1 cellular context compared by ENCODE assay signal in the genomic region with DNA sequence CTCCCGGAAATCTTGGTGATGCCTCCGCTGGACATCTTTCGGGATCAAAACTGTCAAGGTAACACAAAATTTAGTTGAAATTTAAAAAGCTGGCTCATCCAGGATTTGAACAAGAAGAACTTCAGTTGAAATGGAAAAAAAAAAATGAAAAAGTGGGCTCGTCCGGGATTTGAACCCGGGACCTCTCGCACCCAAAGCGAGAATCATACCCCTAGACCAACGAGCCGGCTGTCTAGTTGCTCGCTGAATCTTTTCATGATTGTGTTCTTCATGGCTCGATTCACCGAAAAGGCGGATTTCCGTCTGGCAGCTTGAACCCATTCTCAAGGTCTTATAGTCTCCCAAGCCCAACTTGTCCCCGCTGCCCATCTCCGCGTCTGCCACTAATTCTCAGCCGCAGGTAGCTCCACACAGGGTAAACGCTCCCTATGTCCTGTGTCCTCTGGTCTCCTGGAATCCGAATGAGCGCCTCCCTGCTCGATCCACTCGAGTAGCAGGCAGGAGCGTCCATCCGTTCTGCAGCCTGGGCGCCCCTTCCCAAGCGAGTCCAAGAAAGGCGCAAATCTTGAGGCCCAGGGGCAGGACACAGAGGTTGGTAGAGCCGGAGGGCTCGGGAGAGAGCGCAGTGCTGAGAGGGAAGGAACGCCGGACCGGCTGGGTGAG.
A peak's percentile ranks its signal among the peaks of the same experiment; 100 is the strongest.
TF ChIP-seq lines count a peak whose summit lies in the region.

No MANE protein-coding gene starts in this region.

TF ChIP-seq in HEK293, 187 proteins besides CTCF, POLR2A, EP300 and RAD21 (continued from another document and continues in another):
- no peak for TF ChIP-seq ZNF510 (tag by site-specific recombination; IDR thresholded peaks at IDR 0.05; ENCODE audit: insufficient replicate concordance)
- TF ChIP-seq BCL11A (tag by site-specific recombination; IDR thresholded peaks at IDR 0.05; ENCODE audit: low read depth): no peak
- peak; percentile 93 for TF ChIP-seq ZBTB8A (tag by site-specific recombination; IDR thresholded peaks at IDR 0.05)
- TF ChIP-seq ZNF174 (tag by site-specific recombination; IDR thresholded peaks at IDR 0.05): no peak
- no peak for TF ChIP-seq ZNF416 (tag by site-specific recombination; IDR thresholded peaks at IDR 0.05)
- TF ChIP-seq, protein P1, sequence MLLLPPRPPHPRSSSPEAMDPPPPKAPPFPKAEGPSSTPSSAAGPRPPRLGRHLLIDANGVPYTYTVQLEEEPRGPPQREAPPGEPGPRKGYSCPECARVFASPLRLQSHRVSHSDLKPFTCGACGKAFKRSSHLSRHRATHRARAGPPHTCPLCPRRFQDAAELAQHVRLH (tag by site-specific recombination; IDR thresholded peaks at IDR 0.05): no peak
- TF ChIP-seq SCRT2 (tag by site-specific recombination; IDR thresholded peaks at IDR 0.05): peak; percentile 62
- TF ChIP-seq ZNF785 (tag by site-specific recombination; IDR thresholded peaks at IDR 0.05): no peak
- no peak; the same call in 1 of the 2 replicates for TF ChIP-seq ZNF121 (tag by site-specific recombination; IDR thresholded peaks at IDR 0.05)
- TF ChIP-seq ZNF560 (tag by site-specific recombination; IDR thresholded peaks at IDR 0.05; ENCODE audit: borderline replicate concordance): no peak
- TF ChIP-seq, protein P2, sequence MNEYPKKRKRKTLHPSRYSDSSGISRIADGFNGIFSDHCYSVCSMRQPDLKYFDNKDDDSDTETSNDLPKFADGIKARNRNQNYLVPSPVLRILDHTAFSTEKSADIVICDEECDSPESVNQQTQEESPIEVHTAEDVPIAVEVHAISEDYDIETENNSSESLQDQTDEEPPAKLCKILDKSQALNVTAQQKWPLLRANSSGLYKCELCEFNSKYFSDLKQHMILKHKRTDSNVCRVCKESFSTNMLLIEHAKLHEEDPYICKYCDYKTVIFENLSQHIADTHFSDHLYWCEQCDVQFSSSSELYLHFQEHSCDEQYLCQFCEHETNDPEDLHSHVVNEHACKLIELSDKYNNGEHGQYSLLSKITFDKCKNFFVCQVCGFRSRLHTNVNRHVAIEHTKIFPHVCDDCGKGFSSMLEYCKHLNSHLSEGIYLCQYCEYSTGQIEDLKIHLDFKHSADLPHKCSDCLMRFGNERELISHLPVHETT (tag by site-specific recombination; IDR thresholded peaks at IDR 0.05): no peak
- no peak for TF ChIP-seq ZNF549 (tag by site-specific recombination; IDR thresholded peaks at IDR 0.05)
- no peak; the same call in 1 of the 2 replicates for TF ChIP-seq ZNF777 (tag by site-specific recombination; IDR thresholded peaks at IDR 0.05; ENCODE audit: borderline replicate concordance)
- TF ChIP-seq ZNF544 (tag by site-specific recombination; IDR thresholded peaks at IDR 0.05): no peak
- TF ChIP-seq ZNF214 (tag by site-specific recombination; IDR thresholded peaks at IDR 0.05; ENCODE audit: borderline replicate concordance): no peak
- TF ChIP-seq, protein P3, sequence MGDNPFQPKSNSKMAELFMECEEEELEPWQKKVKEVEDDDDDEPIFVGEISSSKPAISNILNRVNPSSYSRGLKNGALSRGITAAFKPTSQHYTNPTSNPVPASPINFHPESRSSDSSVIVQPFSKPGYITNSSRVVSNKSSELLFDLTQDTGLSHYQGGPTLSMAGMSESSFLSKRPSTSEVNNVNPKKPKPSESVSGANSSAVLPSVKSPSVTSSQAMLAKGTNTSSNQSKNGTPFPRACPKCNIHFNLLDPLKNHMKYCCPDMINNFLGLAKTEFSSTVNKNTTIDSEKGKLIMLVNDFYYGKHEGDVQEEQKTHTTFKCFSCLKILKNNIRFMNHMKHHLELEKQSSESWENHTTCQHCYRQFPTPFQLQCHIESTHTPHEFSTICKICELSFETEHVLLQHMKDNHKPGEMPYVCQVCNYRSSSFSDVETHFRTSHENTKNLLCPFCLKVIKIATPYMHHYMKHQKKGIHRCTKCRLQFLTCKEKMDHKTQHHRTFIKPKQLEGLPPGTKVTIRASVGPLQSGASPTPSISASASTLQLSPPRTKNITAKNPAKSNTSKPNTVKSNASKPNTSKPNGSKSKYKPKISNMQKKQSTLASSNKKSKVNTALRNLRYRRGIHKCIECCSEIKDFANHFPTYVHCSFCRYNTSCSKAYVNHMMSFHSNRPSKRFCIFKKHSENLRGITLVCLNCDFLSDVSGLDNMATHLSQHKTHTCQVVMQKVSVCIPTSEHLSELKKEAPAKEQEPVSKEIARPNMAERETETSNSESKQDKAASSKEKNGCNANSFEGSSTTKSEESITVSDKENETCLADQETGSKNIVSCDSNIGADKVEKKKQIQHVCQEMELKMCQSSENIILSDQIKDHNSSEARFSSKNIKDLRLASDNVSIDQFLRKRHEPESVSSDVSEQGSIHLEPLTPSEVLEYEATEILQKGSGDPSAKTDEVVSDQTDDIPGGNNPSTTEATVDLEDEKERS (tag by site-specific recombination; IDR thresholded peaks at IDR 0.05): no peak
- TF ChIP-seq WT1 (tag by site-specific recombination; IDR thresholded peaks at IDR 0.05): no peak
- no peak for TF ChIP-seq ZNF133 (tag by site-specific recombination; IDR thresholded peaks at IDR 0.05)
- no peak for TF ChIP-seq ZNF530 (tag by site-specific recombination; IDR thresholded peaks at IDR 0.05; ENCODE audit: low read depth)
- TF ChIP-seq ZSCAN23 (tag by site-specific recombination; IDR thresholded peaks at IDR 0.05): no peak
- TF ChIP-seq, protein P4, sequence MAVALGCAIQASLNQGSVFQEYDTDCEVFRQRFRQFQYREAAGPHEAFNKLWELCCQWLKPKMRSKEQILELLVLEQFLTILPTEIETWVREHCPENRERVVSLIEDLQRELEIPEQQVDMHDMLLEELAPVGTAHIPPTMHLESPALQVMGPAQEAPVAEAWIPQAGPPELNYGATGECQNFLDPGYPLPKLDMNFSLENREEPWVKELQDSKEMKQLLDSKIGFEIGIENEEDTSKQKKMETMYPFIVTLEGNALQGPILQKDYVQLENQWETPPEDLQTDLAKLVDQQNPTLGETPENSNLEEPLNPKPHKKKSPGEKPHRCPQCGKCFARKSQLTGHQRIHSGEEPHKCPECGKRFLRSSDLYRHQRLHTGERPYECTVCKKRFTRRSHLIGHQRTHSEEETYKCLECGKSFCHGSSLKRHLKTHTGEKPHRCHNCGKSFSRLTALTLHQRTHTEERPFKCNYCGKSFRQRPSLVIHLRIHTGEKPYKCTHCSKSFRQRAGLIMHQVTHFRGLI (tag by site-specific recombination; IDR thresholded peaks at IDR 0.05): peak; percentile 81
- no peak for TF ChIP-seq REPIN1 (tag by site-specific recombination; IDR thresholded peaks at IDR 0.05; ENCODE audit: low read depth)
- TF ChIP-seq ZNF529 (tag by site-specific recombination; IDR thresholded peaks at IDR 0.05; ENCODE audit: insufficient replicate concordance): no peak
- TF ChIP-seq, protein P5, sequence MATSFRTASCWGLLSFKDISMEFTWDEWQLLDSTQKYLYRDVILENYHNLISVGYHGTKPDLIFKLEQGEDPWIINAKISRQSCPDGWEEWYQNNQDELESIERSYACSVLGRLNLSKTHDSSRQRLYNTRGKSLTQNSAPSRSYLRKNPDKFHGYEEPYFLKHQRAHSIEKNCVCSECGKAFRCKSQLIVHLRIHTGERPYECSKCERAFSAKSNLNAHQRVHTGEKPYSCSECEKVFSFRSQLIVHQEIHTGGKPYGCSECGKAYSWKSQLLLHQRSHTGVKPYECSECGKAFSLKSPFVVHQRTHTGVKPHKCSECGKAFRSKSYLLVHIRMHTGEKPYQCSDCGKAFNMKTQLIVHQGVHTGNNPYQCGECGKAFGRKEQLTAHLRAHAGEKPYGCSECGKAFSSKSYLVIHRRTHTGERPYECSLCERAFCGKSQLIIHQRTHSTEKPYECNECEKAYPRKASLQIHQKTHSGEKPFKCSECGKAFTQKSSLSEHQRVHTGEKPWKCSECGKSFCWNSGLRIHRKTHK (tag by site-specific recombination; IDR thresholded peaks at IDR 0.05): no peak
- TF ChIP-seq, protein P6, sequence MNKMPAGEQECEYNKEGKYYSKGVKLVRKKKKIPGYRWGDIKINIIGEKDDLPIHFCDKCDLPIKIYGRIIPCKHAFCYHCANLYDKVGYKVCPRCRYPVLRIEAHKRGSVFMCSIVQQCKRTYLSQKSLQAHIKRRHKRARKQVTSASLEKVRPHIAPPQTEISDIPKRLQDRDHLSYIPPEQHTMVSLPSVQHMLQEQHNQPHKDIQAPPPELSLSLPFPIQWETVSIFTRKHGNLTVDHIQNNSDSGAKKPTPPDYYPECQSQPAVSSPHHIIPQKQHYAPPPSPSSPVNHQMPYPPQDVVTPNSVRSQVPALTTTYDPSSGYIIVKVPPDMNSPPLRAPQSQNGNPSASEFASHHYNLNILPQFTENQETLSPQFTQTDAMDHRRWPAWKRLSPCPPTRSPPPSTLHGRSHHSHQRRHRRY (tag by site-specific recombination; IDR thresholded peaks at IDR 0.05): no peak
- TF ChIP-seq GLI2 (tag by site-specific recombination; IDR thresholded peaks at IDR 0.05; ENCODE audit: borderline replicate concordance, low read depth): no peak
- TF ChIP-seq, protein P7, sequence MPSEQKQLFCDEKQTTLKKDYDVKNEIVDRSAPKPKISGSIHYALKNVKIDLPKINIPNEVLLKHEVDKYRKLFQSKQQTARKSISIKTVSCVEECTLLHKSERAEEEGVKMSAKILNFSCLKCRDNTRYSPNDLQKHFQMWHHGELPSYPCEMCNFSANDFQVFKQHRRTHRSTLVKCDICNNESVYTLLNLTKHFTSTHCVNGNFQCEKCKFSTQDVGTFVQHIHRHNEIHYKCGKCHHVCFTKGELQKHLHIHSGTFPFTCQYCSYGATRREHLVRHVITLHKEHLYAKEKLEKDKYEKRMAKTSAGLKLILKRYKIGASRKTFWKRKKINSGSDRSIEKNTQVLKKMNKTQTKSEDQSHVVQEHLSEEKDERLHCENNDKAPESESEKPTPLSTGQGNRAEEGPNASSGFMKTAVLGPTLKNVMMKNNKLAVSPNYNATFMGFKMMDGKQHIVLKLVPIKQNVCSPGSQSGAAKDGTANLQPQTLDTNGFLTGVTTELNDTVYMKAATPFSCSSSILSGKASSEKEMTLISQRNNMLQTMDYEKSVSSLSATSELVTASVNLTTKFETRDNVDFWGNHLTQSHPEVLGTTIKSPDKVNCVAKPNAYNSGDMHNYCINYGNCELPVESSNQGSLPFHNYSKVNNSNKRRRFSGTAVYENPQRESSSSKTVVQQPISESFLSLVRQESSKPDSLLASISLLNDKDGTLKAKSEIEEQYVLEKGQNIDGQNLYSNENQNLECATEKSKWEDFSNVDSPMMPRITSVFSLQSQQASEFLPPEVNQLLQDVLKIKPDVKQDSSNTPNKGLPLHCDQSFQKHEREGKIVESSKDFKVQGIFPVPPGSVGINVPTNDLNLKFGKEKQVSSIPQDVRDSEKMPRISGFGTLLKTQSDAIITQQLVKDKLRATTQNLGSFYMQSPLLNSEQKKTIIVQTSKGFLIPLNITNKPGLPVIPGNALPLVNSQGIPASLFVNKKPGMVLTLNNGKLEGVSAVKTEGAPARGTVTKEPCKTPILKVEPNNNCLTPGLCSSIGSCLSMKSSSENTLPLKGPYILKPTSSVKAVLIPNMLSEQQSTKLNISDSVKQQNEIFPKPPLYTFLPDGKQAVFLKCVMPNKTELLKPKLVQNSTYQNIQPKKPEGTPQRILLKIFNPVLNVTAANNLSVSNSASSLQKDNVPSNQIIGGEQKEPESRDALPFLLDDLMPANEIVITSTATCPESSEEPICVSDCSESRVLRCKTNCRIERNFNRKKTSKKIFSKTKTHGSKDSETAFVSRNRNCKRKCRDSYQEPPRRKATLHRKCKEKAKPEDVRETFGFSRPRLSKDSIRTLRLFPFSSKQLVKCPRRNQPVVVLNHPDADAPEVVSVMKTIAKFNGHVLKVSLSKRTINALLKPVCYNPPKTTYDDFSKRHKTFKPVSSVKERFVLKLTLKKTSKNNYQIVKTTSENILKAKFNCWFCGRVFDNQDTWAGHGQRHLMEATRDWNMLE (tag by site-specific recombination; conservative IDR thresholded peaks at IDR 0.05; ENCODE audit: low read depth): no peak
- TF ChIP-seq, protein P8, sequence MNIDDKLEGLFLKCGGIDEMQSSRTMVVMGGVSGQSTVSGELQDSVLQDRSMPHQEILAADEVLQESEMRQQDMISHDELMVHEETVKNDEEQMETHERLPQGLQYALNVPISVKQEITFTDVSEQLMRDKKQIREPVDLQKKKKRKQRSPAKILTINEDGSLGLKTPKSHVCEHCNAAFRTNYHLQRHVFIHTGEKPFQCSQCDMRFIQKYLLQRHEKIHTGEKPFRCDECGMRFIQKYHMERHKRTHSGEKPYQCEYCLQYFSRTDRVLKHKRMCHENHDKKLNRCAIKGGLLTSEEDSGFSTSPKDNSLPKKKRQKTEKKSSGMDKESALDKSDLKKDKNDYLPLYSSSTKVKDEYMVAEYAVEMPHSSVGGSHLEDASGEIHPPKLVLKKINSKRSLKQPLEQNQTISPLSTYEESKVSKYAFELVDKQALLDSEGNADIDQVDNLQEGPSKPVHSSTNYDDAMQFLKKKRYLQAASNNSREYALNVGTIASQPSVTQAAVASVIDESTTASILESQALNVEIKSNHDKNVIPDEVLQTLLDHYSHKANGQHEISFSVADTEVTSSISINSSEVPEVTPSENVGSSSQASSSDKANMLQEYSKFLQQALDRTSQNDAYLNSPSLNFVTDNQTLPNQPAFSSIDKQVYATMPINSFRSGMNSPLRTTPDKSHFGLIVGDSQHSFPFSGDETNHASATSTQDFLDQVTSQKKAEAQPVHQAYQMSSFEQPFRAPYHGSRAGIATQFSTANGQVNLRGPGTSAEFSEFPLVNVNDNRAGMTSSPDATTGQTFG (tag by site-specific recombination; IDR thresholded peaks at IDR 0.05; ENCODE audit: borderline replicate concordance): no peak
- TF ChIP-seq, protein P9, sequence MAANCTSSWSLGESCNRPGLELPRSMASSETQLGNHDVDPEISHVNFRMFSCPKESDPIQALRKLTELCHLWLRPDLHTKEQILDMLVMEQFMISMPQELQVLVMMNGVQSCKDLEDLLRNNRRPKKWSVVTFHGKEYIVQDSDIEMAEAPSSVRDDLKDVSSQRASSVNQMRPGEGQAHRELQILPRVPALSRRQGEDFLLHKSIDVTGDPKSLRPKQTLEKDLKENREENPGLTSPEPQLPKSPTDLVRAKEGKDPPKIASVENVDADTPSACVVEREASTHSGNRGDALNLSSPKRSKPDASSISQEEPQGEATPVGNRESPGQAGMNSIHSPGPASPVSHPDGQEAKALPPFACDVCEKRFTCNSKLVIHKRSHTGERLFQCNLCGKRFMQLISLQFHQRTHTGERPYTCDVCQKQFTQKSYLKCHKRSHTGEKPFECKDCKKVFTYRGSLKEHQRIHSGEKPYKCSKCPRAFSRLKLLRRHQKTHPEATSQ (tag by site-specific recombination; IDR thresholded peaks at IDR 0.05): 0 out of 2 replicates have a peak, but pooled peaks have one; percentile 29
- no peak for TF ChIP-seq MEIS1 (CRISPR knock-in tag; IDR thresholded peaks at IDR 0.05; ENCODE audit: borderline replicate concordance)
- no peak for TF ChIP-seq ZNF24 (tag by site-specific recombination; IDR thresholded peaks at IDR 0.05)
- TF ChIP-seq ZBTB7A (tag by site-specific recombination; IDR thresholded peaks at IDR 0.05; ENCODE audit: low read depth): no peak
- no peak for TF ChIP-seq ZNF169 (tag by site-specific recombination; IDR thresholded peaks at IDR 0.05)
- TF ChIP-seq EGR2 (tag by site-specific recombination; IDR thresholded peaks at IDR 0.05; ENCODE audit: low read depth): no peak
- TF ChIP-seq SALL2 (tag by site-specific recombination; IDR thresholded peaks at IDR 0.05; ENCODE audit: borderline replicate concordance): no peak
- no peak for TF ChIP-seq ZNF274 (IDR thresholded peaks at IDR 0.05; ENCODE audit: low read length)
- TF ChIP-seq ZNF274 (tag by site-specific recombination; IDR thresholded peaks at IDR 0.05; ENCODE audit: borderline replicate concordance): no peak
- TF ChIP-seq ZNF350 (tag by site-specific recombination; IDR thresholded peaks at IDR 0.05): no peak
- TF ChIP-seq ZNF426 (tag by site-specific recombination; IDR thresholded peaks at IDR 0.05): no peak
- no peak for TF ChIP-seq ZFHX2 (tag by site-specific recombination; conservative IDR thresholded peaks at IDR 0.05)
- TF ChIP-seq ZNF571 (tag by site-specific recombination; IDR thresholded peaks at IDR 0.05): no peak
